Comparison of ENCODE assay signal across 16 cellular contexts in the genomic region with DNA sequence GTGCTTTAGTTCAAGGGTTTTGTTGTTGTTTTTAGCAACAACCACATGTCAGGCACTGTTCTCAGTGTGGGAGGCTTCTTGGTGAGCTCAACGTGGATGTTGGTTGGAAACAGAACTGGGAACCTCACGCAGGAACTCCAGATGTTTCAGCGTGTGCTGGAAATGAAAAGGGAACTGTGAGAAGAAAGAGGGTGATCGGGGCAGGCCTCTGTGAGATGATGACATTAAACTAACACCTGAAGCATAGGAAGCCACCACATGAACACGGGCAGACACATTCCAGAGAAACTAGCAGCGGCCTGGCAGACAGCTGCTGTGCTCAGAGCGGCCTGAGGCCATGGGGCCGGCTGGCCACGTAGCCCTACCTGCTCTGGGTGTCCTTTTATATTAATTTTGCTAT.
A peak's percentile ranks its signal among the peaks of the same experiment; 100 is the strongest.
DNase-seq lines count a peak whose midpoint lies in the region; ATAC-seq, FAIRE-seq and TF ChIP-seq lines count a peak whose summit lies in the region.
"Had no signal": no experiment of that assay in that cellular context is flagged by ENCODE, and none has a peak within 500 bp of the region (broad histone marks: within the 10 kb centered on the region; RNA-seq: fewer than 3 reads in every experiment).

No MANE protein-coding gene starts in this region.

- H3K9ac ChIP-seq in HepG2 (ENCODE audit: insufficient read depth, low read depth, low read length) (no peak overlapping the region), HUES48 (ENCODE audit: low read depth, low read length) (0 out of 2 replicates have a peak overlapping the region, but pooled peaks have one; percentile 20), endodermal cell (ENCODE audit: extremely low read depth, low read length, poor library complexity, severe bottlenecking) (no peak overlapping the region)

- no peak overlapping the region for H2AFZ ChIP-seq in HepG2 (ENCODE audit: low read length)

- H3K27ac ChIP-seq in HepG2 (ENCODE audit: extremely low read length, insufficient read depth, low read length) (no peak overlapping the region), right lobe of liver (no peak overlapping the region), HUES48 (ENCODE audit: low read depth, low read length) (no peak overlapping the region), endodermal cell (ENCODE audit: low read depth, low read length) (no peak overlapping the region), prostate gland (no peak overlapping the region)
- H3K27ac ChIP-seq: gastrocnemius medialis, SJSA1 had no signal

- intact Hi-C loops in HepG2 (cut with micrococcal nuclease; ENCODE audit: unreplicated experiment): no loop called here
- intact Hi-C loops in right lobe of liver (cut with DNase I): no loop called here
- intact Hi-C loops in prostate gland (cut with DNase I): no loop called here

- no peak for ATAC-seq in HepG2
- ATAC-seq in right lobe of liver: no peak
- no peak for ATAC-seq in HG03045 (IDR thresholded peaks at IDR 0.05; ENCODE audit: unreplicated experiment)
- ATAC-seq: gastrocnemius medialis, natural killer cell had no signal

- POLR2A ChIA-PET in HepG2 (lab: Yijun Ruan, JAX): no interaction called here

- DNase-seq in HepG2 (ENCODE audit: low spot score) (no peak), right lobe of liver (no peak), endodermal cell (peak; percentile 13), prostate gland (ENCODE audit: low spot score) (no peak), UCSD-AML1 (lab: John Stamatoyannopoulos, UW; ENCODE audit: unreplicated experiment) (no peak)
- DNase-seq: AML-193; central memory CD4-positive, alpha-beta T cell; DMS 273 treated with DMSO at 0.1 percent for 48 hours; gastrocnemius medialis; natural killer cell; NCI-H1930 had no signal

- no peaks in the 10 kb centered on the region for H4K20me1 ChIP-seq in HepG2 (ENCODE audit: insufficient read depth, low read length)

- peaks cover 91% of the 10 kb centered on the region for H3K36me3 Mint-ChIP-seq in endodermal cell (ENCODE audit: low read depth)

- TF ChIP-seq RAD21 in HepG2 (CRISPR knock-in tag; IDR thresholded peaks at IDR 0.05): no peak

- no peaks in the 10 kb centered on the region for H3K4me1 ChIP-seq in HepG2 (ENCODE audit: insufficient read depth, low read length)
- H3K4me1 ChIP-seq in right lobe of liver: no peaks in the 10 kb centered on the region
- no peaks in the 10 kb centered on the region for H3K4me1 ChIP-seq in HUES48 (ENCODE audit: control insufficient read depth, insufficient read depth, low read length)
- no peaks in the 10 kb centered on the region for H3K4me1 ChIP-seq in endodermal cell (ENCODE audit: control insufficient read depth, insufficient read depth, low read length)
- no peaks in the 10 kb centered on the region for H3K4me1 ChIP-seq in prostate gland (replicated peaks)
- H3K4me1 ChIP-seq: gastrocnemius medialis, SJSA1 had no signal

- H3K9me3 Mint-ChIP-seq in endodermal cell: no peaks in the 10 kb centered on the region
- H3K9me3 Mint-ChIP-seq: activated naive CD4-positive, alpha-beta T cell treated with anti-CD3 and anti-CD28 coated beads, Interleukin-2, amount 50 U/mL, for 24 hours; natural killer cell had no signal

- H3K4me1 Mint-ChIP-seq in endodermal cell: no peaks in the 10 kb centered on the region

- FAIRE-seq in HepG2 (lab: Jason Lieb, UNC): no peak

- H3K36me3 ChIP-seq in HepG2 (replicated peaks in 1 of 2; ENCODE audit: control insufficient read depth in 1 of 2, insufficient read depth in 2 of 2, low read length in 2 of 2): peaks cover 14 to 40% of the 10 kb centered on the region in 2 experiments; a peak in 4 of 5 replicates
- H3K36me3 ChIP-seq in right lobe of liver: peaks cover 0 to 12% (median 9%) of the 10 kb centered on the region in 4 donors
- peaks cover 85% of the 10 kb centered on the region for H3K36me3 ChIP-seq in HUES48 (ENCODE audit: control insufficient read depth, insufficient read depth, low read length)
- peaks cover 97% of the 10 kb centered on the region for H3K36me3 ChIP-seq in endodermal cell (ENCODE audit: control insufficient read depth, insufficient read depth, low read length)
- H3K36me3 ChIP-seq in prostate gland: peaks cover 0 to 11% of the 10 kb centered on the region in 2 donors

- CTCF ChIA-PET in HepG2 (lab: Yijun Ruan, JAX; ENCODE audit: low intra/inter-chr PET ratio, low total read pairs): no interaction called here

- in situ Hi-C loops in HepG2 (cut with HindIII; ENCODE audit: extremely low pct_ligation_motif_present, low pct_unique_long_range_greater_than_20kb): no loop called here

- TF ChIP-seq POLR2A in HepG2 (IDR thresholded peaks at IDR 0.05; ENCODE audit: insufficient read depth in 1 of 2, low read depth in 2 of 2, low read length in 2 of 2) (no peak), right lobe of liver (IDR thresholded peaks at IDR 0.05) (no peak), prostate gland (IDR thresholded peaks at IDR 0.05) (no peak)

- no peak overlapping the region for H3K4me3 Mint-ChIP-seq in endodermal cell
- H3K4me3 Mint-ChIP-seq: activated naive CD4-positive, alpha-beta T cell treated with anti-CD3 and anti-CD28 coated beads, Interleukin-2, amount 50 U/mL, for 24 hours; natural killer cell had no signal

- no peaks in the 10 kb centered on the region for H3K27me3 ChIP-seq in HepG2 (ENCODE audit: control insufficient read depth in 1 of 2, insufficient read depth in 2 of 2, low read length in 2 of 2)
- H3K27me3 ChIP-seq in right lobe of liver: no peaks in the 10 kb centered on the region
- no peaks in the 10 kb centered on the region for H3K27me3 ChIP-seq in HUES48 (ENCODE audit: control insufficient read depth, insufficient read depth, low read length)
- no peaks in the 10 kb centered on the region for H3K27me3 ChIP-seq in endodermal cell (ENCODE audit: control insufficient read depth, insufficient read depth, low read length, poor library complexity, severe bottlenecking)
- H3K27me3 ChIP-seq in prostate gland (replicated peaks; ENCODE audit: insufficient read depth): no peaks in the 10 kb centered on the region
- H3K27me3 ChIP-seq: gastrocnemius medialis, SJSA1 had no signal

- TF ChIP-seq EP300 in HepG2 (IDR thresholded peaks at IDR 0.05; ENCODE audit: low read depth in 2 of 2, low read length in 2 of 2) (no peak), HepG2 (CRISPR knock-in tag; IDR thresholded peaks at IDR 0.05; ENCODE audit: borderline replicate concordance) (no peak)

- no peaks in the 10 kb centered on the region for H3K79me2 ChIP-seq in HepG2 (ENCODE audit: insufficient read depth, low read length)

- H3K4me2 ChIP-seq in HepG2 (ENCODE audit: low read depth, low read length): no peak overlapping the region

- H3K4me3 ChIP-seq in HepG2 (replicated peaks in 1 of 3; ENCODE audit: insufficient read depth in 1 of 3, low read depth in 2 of 3, low read length in 3 of 3): no peak overlapping the region
- no peak overlapping the region for H3K4me3 ChIP-seq in right lobe of liver
- H3K4me3 ChIP-seq in HUES48 (ENCODE audit: low read depth, low read length): no peak overlapping the region
- no peak overlapping the region for H3K4me3 ChIP-seq in endodermal cell (ENCODE audit: low read length)
- no peak overlapping the region for H3K4me3 ChIP-seq in prostate gland
- H3K4me3 ChIP-seq: gastrocnemius medialis, lung, SJSA1 had no signal

- TF ChIP-seq CTCF in HepG2 (CRISPR knock-in tag; IDR thresholded peaks at IDR 0.05) (no peak), right lobe of liver (IDR thresholded peaks at IDR 0.05) (no peak), endodermal cell (conservative IDR thresholded peaks at IDR 0.05) (no peak), prostate gland (IDR thresholded peaks at IDR 0.05) (no peak)

- 96% methylated on average over 9 of the region's 9 CpGs for whole genome bisulfite sequencing in HepG2 (ENCODE audit: low lambda C conversion rate)
- 73% methylated on average over 6 of the region's 9 CpGs for WGBS in right lobe of liver (ENCODE audit: insufficient coverage, low coverage, low lambda C conversion rate, missing lambda C conversion rate)
- 93 to 94% methylated on average over 4 to 9 of the region's 9 CpGs for WGBS in endodermal cell (ENCODE audit: insufficient coverage in 1 of 2, insufficient read length in 1 of 2), 2 experiments
- 83% methylated on average over 9 of the region's 9 CpGs for WGBS in prostate gland

- no TSS peak for BruUV-seq in HepG2 (replicated peaks; lab: Mats Ljungman, UMichigan)

- no peak overlapping the region for H3K27ac Mint-ChIP-seq in endodermal cell

- H3K27me3 Mint-ChIP-seq in endodermal cell (ENCODE audit: insufficient read depth): no peaks in the 10 kb centered on the region
- H3K27me3 Mint-ChIP-seq: activated naive CD4-positive, alpha-beta T cell treated with anti-CD3 and anti-CD28 coated beads, Interleukin-2, amount 50 U/mL, for 24 hours had no signal

- H3K9me3 ChIP-seq in HepG2 (ENCODE audit: low read length) (no peaks in the 10 kb centered on the region), right lobe of liver (no peaks in the 10 kb centered on the region), HUES48 (ENCODE audit: control insufficient read depth, insufficient read depth, low read length) (no peaks in the 10 kb centered on the region), endodermal cell (ENCODE audit: control insufficient read depth, low read length) (no peaks in the 10 kb centered on the region), prostate gland (no peaks in the 10 kb centered on the region)
- H3K9me3 ChIP-seq: gastrocnemius medialis, SJSA1 had no signal

TF ChIP-seq in HepG2, 621 proteins besides CTCF, POLR2A, EP300 and RAD21:
- TF ChIP-seq NR0B2 (CRISPR knock-in tag; IDR thresholded peaks at IDR 0.05) (0 out of 2 replicates have a peak, but pooled peaks have one; percentile 31), ZKSCAN5 (CRISPR knock-in tag; IDR thresholded peaks at IDR 0.05) (no peak)
TF ChIP-seq in HepG2: peak in this region for 1.
